9 cellular contexts compared by ENCODE assay signal in the genomic region with DNA sequence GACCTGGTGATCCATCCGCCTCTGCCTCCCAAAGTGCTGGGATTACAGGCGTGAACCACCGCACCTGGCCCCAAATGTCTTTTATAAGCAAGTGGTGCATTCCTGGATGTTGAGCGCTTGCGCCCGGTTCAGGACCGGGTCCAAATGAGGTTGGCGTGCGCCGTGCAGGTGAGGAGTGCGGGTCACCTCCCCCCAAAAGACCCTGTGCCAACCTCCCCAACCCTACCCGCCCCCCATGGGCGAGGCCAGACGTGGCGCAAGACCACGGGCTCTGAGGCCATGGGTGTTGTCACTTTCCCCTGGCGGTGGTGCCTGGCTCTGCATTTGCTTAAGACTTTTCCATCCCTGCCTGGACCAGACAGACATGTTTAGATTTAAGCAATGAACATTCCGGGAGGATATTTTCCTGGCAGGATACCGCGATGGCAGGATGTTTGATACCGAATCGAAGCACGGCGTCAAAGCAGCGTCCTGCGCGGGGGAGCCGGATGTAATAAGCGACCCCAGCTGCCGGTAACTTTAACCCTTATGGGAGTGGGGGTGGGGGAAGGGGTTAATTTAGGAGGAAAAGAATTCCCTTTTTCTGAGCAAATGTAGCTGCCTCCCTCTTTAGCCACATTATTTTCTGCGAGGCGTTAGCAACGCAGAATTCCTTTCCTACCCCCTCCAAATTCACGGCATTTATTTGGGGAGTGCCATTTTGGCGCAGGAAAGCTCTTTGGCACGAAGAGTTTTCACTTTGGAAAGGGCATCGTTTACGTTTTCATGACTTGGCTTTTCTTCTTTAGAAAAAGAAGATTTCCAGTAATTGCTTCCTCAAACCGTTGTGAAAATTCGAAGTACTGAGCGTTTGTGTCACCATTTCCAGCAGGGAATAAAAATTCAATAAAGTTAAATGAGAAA. TPM values are rescaled to one million over a fixed set of nuclear protein-coding genes. Genes with fewer than 3 reads are reported as not detected.
A peak's percentile ranks its signal among the peaks of the same experiment; 100 is the strongest.
DNase-seq lines count a peak whose midpoint lies in the region; ATAC-seq and TF ChIP-seq lines count a peak whose summit lies in the region.
"Had no signal": no experiment of that assay in that cellular context is flagged by ENCODE, and none has a peak within 500 bp of the region (broad histone marks: within the 10 kb centered on the region; RNA-seq: fewer than 3 reads in every experiment).

No MANE protein-coding gene starts in this region.

- no peaks in the 10 kb centered on the region for H4K20me1 ChIP-seq in fibroblast of lung (ENCODE audit: control insufficient read depth, extremely low read depth, insufficient read depth, low read length)

- H3K36me3 ChIP-seq in fibroblast of lung (ENCODE audit: control insufficient read depth, insufficient read depth, low read length), result no peaks in the 10 kb centered on the region
- no peaks in the 10 kb centered on the region for H3K36me3 ChIP-seq in upper lobe of left lung

- peaks cover 68% of the 10 kb centered on the region for H3K4me1 Mint-ChIP-seq in nephron progenitor cell

- peak; percentile 74 to 83 for TF ChIP-seq CTCF in fibroblast of lung (conservative IDR thresholded peaks at IDR 0.05 in 1 of 2, IDR thresholded peaks at IDR 0.05 in 1 of 2; ENCODE audit: low read depth in 1 of 2, low read length in 2 of 2)
- TF ChIP-seq CTCF in nephron progenitor cell (IDR thresholded peaks at IDR 0.05), result peak; percentile 86
- peak; percentile 57 to 71 (median 63) for TF ChIP-seq CTCF in upper lobe of left lung (IDR thresholded peaks at IDR 0.05)

- peak; percentile 31 for ATAC-seq in HG03095 (IDR thresholded peaks at IDR 0.05; ENCODE audit: unreplicated experiment)
- ATAC-seq in upper lobe of left lung (ENCODE audit: low FRiP score in 2 of 2), result peak; percentile 32 to 73
- no peak for ATAC-seq in GM21360 (IDR thresholded peaks at IDR 0.05; ENCODE audit: unreplicated experiment)

- TF ChIP-seq EP300 in upper lobe of left lung (IDR thresholded peaks at IDR 0.05), result no peak

- H3K79me2 ChIP-seq in fibroblast of lung (ENCODE audit: control insufficient read depth, insufficient read depth, low read length), result peaks cover 5% of the 10 kb centered on the region

- H3K27me3 ChIP-seq in fibroblast of lung (ENCODE audit: control insufficient read depth, insufficient read depth, low read length) (no peaks in the 10 kb centered on the region), upper lobe of left lung (peaks cover 0 to 38% (median 10%) of the 10 kb centered on the region in 4 donors)

- peak overlapping the region; percentile 64 to 84 (median 76) for H3K4me3 ChIP-seq in fibroblast of lung (replicated peaks in 1 of 4; ENCODE audit: control extremely low read depth in 1 of 4, insufficient read depth in 1 of 4, low read depth in 3 of 4, low read length in 4 of 4)
- H3K4me3 ChIP-seq in upper lobe of left lung, result peak overlapping the region in 3 of 4 donors; percentile 46 to 51 (median 49)

- H3K27ac Mint-ChIP-seq in nephron progenitor cell, result peak overlapping the region; percentile 29

- H3K4me2 ChIP-seq in fibroblast of lung (ENCODE audit: extremely low read depth, insufficient read depth, low read length), result peak overlapping the region; percentile 99

- peak; percentile 45 for DNase-seq in GDM1 (lab: John Stamatoyannopoulos, UW)
- peak; percentile 69 for DNase-seq in NCI-H774 (lab: John Stamatoyannopoulos, UW)
- DNase-seq in activated T-cell treated with anti-CD3 and anti-CD28 coated beads, Interleukin-2, amount 50 U/mL, for 48 hours, result peak; percentile 78 to 81
- DNase-seq in fibroblast of lung (ENCODE audit: low read depth in 2 of 2), result peak; percentile 75 to 83
- peak; percentile 72 for DNase-seq in nephron progenitor cell
- DNase-seq in upper lobe of left lung, result peak in 1 of 2 donors; percentile 81

- no peaks in the 10 kb centered on the region for H3K9me3 Mint-ChIP-seq in nephron progenitor cell

- 7 to 9% methylated on average over 31 to 41 of the region's 41 CpGs for WGBS in upper lobe of left lung, 2 donors

- peaks cover 3% of the 10 kb centered on the region for H3K36me3 Mint-ChIP-seq in nephron progenitor cell (ENCODE audit: low read depth)

- peaks cover 42% of the 10 kb centered on the region for H3K27me3 Mint-ChIP-seq in nephron progenitor cell (ENCODE audit: low read depth, poor library complexity)

- no peaks in the 10 kb centered on the region for H3K9me3 ChIP-seq in fibroblast of lung (ENCODE audit: control insufficient read depth, insufficient read depth, low read depth, low read length)
- H3K9me3 ChIP-seq in upper lobe of left lung, result no peaks in the 10 kb centered on the region

- peak overlapping the region; percentile 51 for H3K9ac ChIP-seq in fibroblast of lung (ENCODE audit: insufficient read depth, low read length)

- H3K27ac ChIP-seq in fibroblast of lung (ENCODE audit: insufficient read depth, low read length) (peak overlapping the region; percentile 76), upper lobe of left lung (peak overlapping the region in 2 of 4 donors; percentile 79 to 86)

- no peak for TF ChIP-seq POLR2A in upper lobe of left lung (IDR thresholded peaks at IDR 0.05)

- H3K4me3 Mint-ChIP-seq in nephron progenitor cell, result peak overlapping the region; percentile 91

- H3K4me1 ChIP-seq in fibroblast of lung (ENCODE audit: control insufficient read depth, extremely low read depth, insufficient read depth, low read length) (peaks cover 4% of the 10 kb centered on the region), upper lobe of left lung (peaks cover 16 to 41% (median 29%) of the 10 kb centered on the region in 4 donors)

- H2AFZ ChIP-seq in fibroblast of lung (ENCODE audit: low read length), result peak overlapping the region; percentile 80

RNA-seq across cellular contexts. Expression of a gene that starts 27.8 kb away (rescaled TPM):
- 89.5 and 123 TPM in 2 replicates for total RNA-seq in fibroblast of lung
- 46.1 and 62.4 TPM in 2 replicates for polyA plus RNA-seq in fibroblast of lung
- 103 and 131 TPM in 2 replicates for polyA plus RNA-seq in fibroblast of lung (2012)
- polyA minus RNA-seq in fibroblast of lung (ENCODE audit: low replicate concordance), result 113 and 132 TPM in 2 replicates
- 100 to 1,000 TPM in 1 of 6 donors, 10 to 100 TPM in 5; 36.1 to 105 (median 71.2) TPM for total RNA-seq in upper lobe of left lung

RNA-seq across cellular contexts. Expression of a gene that starts 42.7 kb away (rescaled TPM):
- total RNA-seq in fibroblast of lung, result 0.17 and 0.26 TPM in 2 replicates
- 0.07 and 0.12 TPM in 2 replicates for polyA plus RNA-seq in fibroblast of lung
- polyA plus RNA-seq in fibroblast of lung (2012), result 0.22 TPM in 2 replicates
- polyA minus RNA-seq in fibroblast of lung (ENCODE audit: low replicate concordance), result not detected in 2 replicates
- 10 to 100 TPM in 1 of 6 donors, 1 to 10 TPM in 5; 1.2 to 21.0 (median 2.4) TPM for total RNA-seq in upper lobe of left lung
- total RNA-seq: glomerular endothelial cell had no signal

RNA-seq across cellular contexts. Expression of a gene that starts 52.7 kb away (rescaled TPM):
- total RNA-seq in fibroblast of lung, result 18.5 and 19.0 TPM in 2 replicates
- 6.3 and 7.3 TPM in 2 replicates for polyA plus RNA-seq in fibroblast of lung
- polyA plus RNA-seq in fibroblast of lung (2012), result 9.5 and 12.6 TPM in 2 replicates
- polyA minus RNA-seq in fibroblast of lung (ENCODE audit: low replicate concordance), result 10.4 and 15.6 TPM in 2 replicates
- total RNA-seq in upper lobe of left lung, result 10 to 100 TPM; 25.7 to 43.0 (median 30.8) TPM
